In the genomic region with DNA sequence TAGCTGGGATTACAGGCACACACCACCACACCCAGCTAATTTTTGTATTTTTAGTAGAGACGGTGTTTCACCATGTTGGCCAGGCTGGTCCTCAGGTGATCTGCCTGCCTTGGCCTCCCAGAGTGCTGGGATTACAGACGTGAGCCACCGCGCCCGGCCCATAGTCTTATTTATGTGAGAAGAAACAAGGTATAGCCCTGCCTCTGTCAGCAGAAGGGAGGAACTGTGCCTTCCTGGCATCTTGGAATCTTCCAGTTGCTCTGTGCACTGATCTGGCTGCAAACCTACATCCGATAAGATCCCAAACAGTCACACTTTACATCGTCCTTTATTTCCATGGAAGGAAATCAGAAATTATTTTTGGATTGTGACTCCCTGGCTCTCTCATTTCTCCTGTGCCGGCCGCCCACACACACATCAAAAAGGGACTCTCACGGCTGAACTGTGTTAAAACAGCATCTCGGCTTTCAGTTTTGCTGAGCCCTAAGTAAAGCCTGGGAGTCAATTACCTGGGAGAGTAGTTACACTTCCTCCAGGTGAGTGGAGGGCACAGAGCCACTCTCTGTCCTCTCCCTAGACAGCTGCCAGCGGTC, we compare ENCODE assay signal across 26 cellular contexts. TPM values are rescaled to one million over a fixed set of nuclear protein-coding genes. Genes with fewer than 3 reads are reported as not detected.
A peak's percentile ranks its signal among the peaks of the same experiment; 100 is the strongest.
DNase-seq lines count a peak whose midpoint lies in the region; ATAC-seq, FAIRE-seq and TF ChIP-seq lines count a peak whose summit lies in the region.
"Had no signal": no experiment of that assay in that cellular context is flagged by ENCODE, and none has a peak within 500 bp of the region (broad histone marks: within the 10 kb centered on the region; RNA-seq: fewer than 3 reads in every experiment).

No MANE protein-coding gene starts in this region.

- H3K36me3 ChIP-seq in left ventricle myocardium inferior, result peaks cover 80% of the 10 kb centered on the region
- H3K36me3 ChIP-seq in lower lobe of right lung, result peaks cover 72% of the 10 kb centered on the region
- H3K36me3 ChIP-seq: BE2C, uterus had no signal

- H3K4me3 Mint-ChIP-seq in activated T-helper 17 cell treated with anti-CD3 and anti-CD28 coated beads, Interleukin-2, amount 50 U/mL, for 72 hours, result no peak overlapping the region
- H3K4me3 Mint-ChIP-seq: activated CD4-positive, alpha-beta T cell treated with anti-CD3 and anti-CD28 coated beads for 36 hours; activated T-cell treated with anti-CD3 and anti-CD28 coated beads, Interleukin-2, amount 50 U/mL, for 72 hours; CD8-positive, alpha-beta memory T cell; immature natural killer cell; naive thymus-derived CD8-positive, alpha-beta T cell had no signal

- TF ChIP-seq CTCF in left ventricle myocardium inferior (IDR thresholded peaks at IDR 0.05; ENCODE audit: borderline replicate concordance) (no peak), lower lobe of right lung (IDR thresholded peaks at IDR 0.05) (no peak)

- no peak for DNase-seq in left ventricle myocardium inferior
- no peak for DNase-seq in right cardiac atrium
- DNase-seq in inferior parietal cortex (ENCODE audit: extremely low spot score), result peak; percentile 40
- DNase-seq in sciatic nerve (ENCODE audit: low spot score), result peak; percentile 34
- DNase-seq in GM12891 (ENCODE audit: insufficient read length, low spot score), result no peak
- no peak for DNase-seq in lower lobe of right lung
- DNase-seq: activated CD4-positive, alpha-beta T cell treated with anti-CD3 and anti-CD28 coated beads for 36 hours; activated naive CD4-positive, alpha-beta T cell; activated T-cell treated with anti-CD3 and anti-CD28 coated beads, Interleukin-2, amount 50 U/mL, for 72 hours; BE2C; CD8-positive, alpha-beta memory T cell; DMS 273 treated with DMSO at 0.1 percent for 48 hours; immature natural killer cell; left lung; naive thymus-derived CD8-positive, alpha-beta T cell; NCI-H146; NCI-H446 treated with DMSO at 0.1 percent for 48 hours; small intestine; stimulated activated naive CD4-positive, alpha-beta T cell treated with Interleukin-2 at 50 U/mL for 16 hours; T1000; uterus had no signal

- intact Hi-C loops in left ventricle myocardium inferior (cut with micrococcal nuclease), result loop anchor here (10.0 kb wide), 1 partner anchor 169 kb away; no protein-coding TSS in a partner anchor
- intact Hi-C loops in right cardiac atrium (cut with DNase I), result loop anchor here in 3 of 4 donors (10.0 kb wide), 1 partner anchor 169 kb away; no protein-coding TSS in a partner anchor
- intact Hi-C loops in sciatic nerve (cut with DNase I), result no loop called here
- intact Hi-C loops in lower lobe of right lung (cut with DNase I), result no loop called here

- TF ChIP-seq POLR2A in GM12891 (IDR thresholded peaks at IDR 0.05; ENCODE audit: low read depth, low read length), result no peak

- 74% methylated on average over 12 of the region's 12 CpGs for WGBS in right cardiac atrium

- H3K4me3 ChIP-seq in left ventricle myocardium inferior (no peak overlapping the region), right cardiac atrium (ENCODE audit: low read length) (no peak overlapping the region), lower lobe of right lung (no peak overlapping the region)
- H3K4me3 ChIP-seq: gastroesophageal sphincter, GM12878, left lung, thoracic aorta, uterus had no signal

- peak overlapping the region; percentile 7 for H3K27ac ChIP-seq in left ventricle myocardium inferior (replicated peaks)
- H3K27ac ChIP-seq in right cardiac atrium (ENCODE audit: low read length), result no peak overlapping the region
- H3K27ac ChIP-seq in lower lobe of right lung, result no peak overlapping the region
- H3K27ac ChIP-seq: gastroesophageal sphincter, left lung, thoracic aorta, uterus, VCaP had no signal

- H3K9me3 ChIP-seq in left ventricle myocardium inferior (replicated peaks), result no peaks in the 10 kb centered on the region
- H3K9me3 ChIP-seq in right cardiac atrium (ENCODE audit: control insufficient read depth, low read length), result no peaks in the 10 kb centered on the region
- H3K9me3 ChIP-seq in lower lobe of right lung, result no peaks in the 10 kb centered on the region
- H3K9me3 ChIP-seq: BE2C, gastroesophageal sphincter, left lung, thoracic aorta, uterus had no signal

- H3K4me1 Mint-ChIP-seq in activated T-helper 17 cell treated with anti-CD3 and anti-CD28 coated beads, Interleukin-2, amount 50 U/mL, for 72 hours, result peaks cover 25% of the 10 kb centered on the region

- no peak for FAIRE-seq in GM12891 (lab: Jason Lieb, UNC)
- FAIRE-seq: GM12878, small intestine had no signal

- ATAC-seq in right cardiac atrium (no peak), sciatic nerve (no peak), lower lobe of right lung (no peak)
- no peak for ATAC-seq in activated T-helper 17 cell treated with anti-CD3 and anti-CD28 coated beads, Interleukin-2, amount 50 U/mL, for 72 hours (replicated peaks)
- ATAC-seq: activated CD4-positive, alpha-beta T cell treated with anti-CD3 and anti-CD28 coated beads for 36 hours; activated T-cell treated with anti-CD3 and anti-CD28 coated beads, Interleukin-2, amount 50 U/mL, for 72 hours; gastroesophageal sphincter; GM12878; left lung; naive thymus-derived CD8-positive, alpha-beta T cell had no signal

- no peaks in the 10 kb centered on the region for H3K27me3 Mint-ChIP-seq in activated T-helper 17 cell treated with anti-CD3 and anti-CD28 coated beads, Interleukin-2, amount 50 U/mL, for 72 hours
- H3K27me3 Mint-ChIP-seq: activated CD4-positive, alpha-beta T cell treated with anti-CD3 and anti-CD28 coated beads for 36 hours; CD8-positive, alpha-beta memory T cell; naive thymus-derived CD8-positive, alpha-beta T cell had no signal

- no peak overlapping the region for H3K27ac Mint-ChIP-seq in activated T-helper 17 cell treated with anti-CD3 and anti-CD28 coated beads, Interleukin-2, amount 50 U/mL, for 72 hours
- H3K27ac Mint-ChIP-seq: activated CD4-positive, alpha-beta T cell treated with anti-CD3 and anti-CD28 coated beads for 36 hours had no signal

- peaks cover 42% of the 10 kb centered on the region for H3K36me3 Mint-ChIP-seq in activated T-helper 17 cell treated with anti-CD3 and anti-CD28 coated beads, Interleukin-2, amount 50 U/mL, for 72 hours (ENCODE audit: low read depth)

- H3K27me3 ChIP-seq in left ventricle myocardium inferior (ENCODE audit: low read depth) (no peaks in the 10 kb centered on the region), right cardiac atrium (ENCODE audit: control insufficient read depth, insufficient read depth) (no peaks in the 10 kb centered on the region), lower lobe of right lung (ENCODE audit: low read depth) (no peaks in the 10 kb centered on the region)
- H3K27me3 ChIP-seq: BE2C, gastroesophageal sphincter, left lung, uterus had no signal

- H3K4me1 ChIP-seq in left ventricle myocardium inferior, result peaks cover 66% of the 10 kb centered on the region
- H3K4me1 ChIP-seq in right cardiac atrium (ENCODE audit: control insufficient read depth, insufficient read depth, low read length), result peaks cover 6% of the 10 kb centered on the region
- H3K4me1 ChIP-seq in lower lobe of right lung, result peaks cover 28% of the 10 kb centered on the region
- H3K4me1 ChIP-seq: uterus had no signal

- no peaks in the 10 kb centered on the region for H3K9me3 Mint-ChIP-seq in activated T-helper 17 cell treated with anti-CD3 and anti-CD28 coated beads, Interleukin-2, amount 50 U/mL, for 72 hours
- H3K9me3 Mint-ChIP-seq: activated T-cell treated with anti-CD3 and anti-CD28 coated beads, Interleukin-2, amount 50 U/mL, for 72 hours; immature natural killer cell; naive thymus-derived CD8-positive, alpha-beta T cell had no signal

TF ChIP-seq in GM12891, 5 proteins besides CTCF, POLR2A, EP300 and RAD21:
- TF ChIP-seq POLR2AphosphoS5 (IDR thresholded peaks at IDR 0.05; ENCODE audit: low read depth, low read length) (no peak), SPI1 (IDR thresholded peaks at IDR 0.05; ENCODE audit: low read depth, low read length) (no peak), TAF1 (IDR thresholded peaks at IDR 0.05; ENCODE audit: low read depth, low read length) (no peak), PAX5 (IDR thresholded peaks at IDR 0.05; ENCODE audit: insufficient read depth, low read length, severe bottlenecking) (no peak), POU2F2 (IDR thresholded peaks at IDR 0.05; ENCODE audit: low read depth, low read length) (no peak)
TF ChIP-seq in GM12891: peak in this region for 0.

RNA-seq across cellular contexts. Expression of a gene that starts 23.3 kb away (rescaled TPM):
- total RNA-seq in left ventricle myocardium inferior (89.9 TPM), right cardiac atrium (10 to 100 TPM; 42.6 to 71.3 (median 53.5) TPM), sciatic nerve (46.5 TPM), lower lobe of right lung (37.5 TPM)
- polyA plus RNA-seq in right cardiac atrium, result 44.2 TPM
- polyA plus RNA-seq in GM12891 (2012; ENCODE audit: low read depth, missing spikeins), result 12.2 TPM
- 10 to 100 TPM in 1 of 2 donors, 1 to 10 TPM in 1; 8.6 to 25.6 TPM for total RNA-seq in activated T-helper 17 cell treated with anti-CD3 and anti-CD28 coated beads, Interleukin-2, amount 50 U/mL, for 72 hours

Comparison
In these comparisons a context has a peak if more than half of its experiments do, and no peak if none do; other contexts are left out.
1. DNase-seq: peak in inferior parietal cortex (single experiment) and sciatic nerve (single experiment); none in left ventricle myocardium inferior (single experiment), right cardiac atrium (0 of 3), GM12891 (single experiment) and lower lobe of right lung (single experiment).
2. intact Hi-C loops: an anchor here in left ventricle myocardium inferior (10.0 kb wide) and right cardiac atrium (10.0 kb wide); none called in sciatic nerve and lower lobe of right lung.